ENCODE assay signal across 9 cellular contexts in the genomic region with DNA sequence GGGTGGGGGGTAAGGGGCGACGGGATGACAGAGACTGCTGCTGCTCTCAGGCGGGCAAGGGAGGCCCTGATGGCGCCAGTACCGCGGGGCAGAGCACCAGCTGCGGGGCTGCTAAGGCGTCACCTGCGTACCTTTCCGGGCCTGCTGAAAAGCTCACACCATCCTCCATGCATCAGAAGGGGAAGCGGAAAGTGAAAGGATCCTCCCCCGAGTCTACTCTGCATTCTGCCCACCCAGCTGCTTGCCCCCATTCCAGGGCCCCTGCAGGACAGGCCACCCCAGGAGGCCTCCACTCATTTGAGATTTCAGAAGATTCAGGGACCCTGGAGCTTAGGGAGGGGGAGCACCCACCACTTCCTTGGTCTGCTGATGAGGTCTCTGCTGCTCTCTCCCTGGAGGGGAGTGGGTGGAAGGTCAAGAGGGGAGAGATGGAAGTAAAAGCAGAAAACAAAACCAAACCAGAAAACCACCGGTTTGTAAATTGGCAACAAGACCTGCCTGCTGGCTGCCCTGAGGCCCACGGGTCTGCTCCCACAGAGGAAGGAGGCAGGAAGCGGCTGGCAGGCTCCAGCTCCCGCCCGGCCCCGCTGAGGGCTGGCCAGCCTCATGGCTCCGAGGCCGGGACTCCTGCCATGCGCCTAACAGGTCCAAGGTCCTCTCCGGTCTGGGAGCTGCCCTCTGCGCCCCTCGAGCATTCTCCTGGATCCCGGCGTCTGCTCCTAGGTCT. TPM values are rescaled to one million over a fixed set of nuclear protein-coding genes. Genes with fewer than 3 reads are reported as not detected.
DNase-seq lines count a peak whose midpoint lies in the region; ATAC-seq and TF ChIP-seq lines count a peak whose summit lies in the region.
"Had no signal": no experiment of that assay in that cellular context is flagged by ENCODE, and none has a peak within 500 bp of the region (broad histone marks: within the 10 kb centered on the region; RNA-seq: fewer than 3 reads in every experiment).

No MANE protein-coding gene starts in this region.

- no peaks in the 10 kb centered on the region for H3K9me2 ChIP-seq in SK-N-SH

- no peaks in the 10 kb centered on the region for H3K27me3 ChIP-seq in SK-N-SH (ENCODE audit: insufficient read depth)

- no peak for TF ChIP-seq EP300 in SK-N-SH (IDR thresholded peaks at IDR 0.05; ENCODE audit: borderline replicate concordance in 1 of 2, low read depth in 1 of 2, low read length in 1 of 2)

- no peak overlapping the region for H3K4me3 ChIP-seq in SK-N-SH (ENCODE audit: low read depth in 2 of 2, low read length in 1 of 2)
- H3K4me3 ChIP-seq: skin epidermis had no signal

- no peaks in the 10 kb centered on the region for H3K9me3 ChIP-seq in SK-N-SH

- H3K36me3 ChIP-seq in SK-N-SH (replicated peaks in 1 of 2; ENCODE audit: control insufficient read depth in 1 of 2, insufficient read depth in 2 of 2, low read length in 1 of 2): peaks cover 5 to 34% of the 10 kb centered on the region in 2 experiments

- no peak overlapping the region; a peak in 1 of 4 replicates for H3K27ac ChIP-seq in SK-N-SH (ENCODE audit: low read depth in 2 of 2, low read length in 1 of 2)
- no peak overlapping the region for H3K27ac ChIP-seq in substantia nigra (ENCODE audit: low read depth, low read length, poor library complexity, severe bottlenecking)

- TF ChIP-seq CTCF in SK-N-SH (IDR thresholded peaks at IDR 0.05): no peak

- no peak overlapping the region for H2AFZ ChIP-seq in SK-N-SH (ENCODE audit: low read depth)

- POLR2A ChIA-PET in SK-N-SH (lab: Yijun Ruan, JAX): interaction anchor here (0.8 kb wide), 1 partner anchor 48 kb away, joined by 3 read pairs; the partner anchor contains the start of gene UCK1

- no peak for TF ChIP-seq RAD21 in SK-N-SH (IDR thresholded peaks at IDR 0.05; ENCODE audit: low read length)

- no peak overlapping the region for H3K9ac ChIP-seq in SK-N-SH

- CTCF ChIA-PET in SK-N-SH (lab: Yijun Ruan, JAX): interaction anchor here (1.2 to 1.8 kb wide), 3 partner anchors 13 to 212 kb away, joined by 4 to 9 read pairs (median 4); no protein-coding TSS in a partner anchor

- peaks cover 0 to 4% of the 10 kb centered on the region in 2 experiments; a peak in 1 of 4 replicates for H3K4me1 ChIP-seq in SK-N-SH (ENCODE audit: control insufficient read depth in 1 of 2, insufficient read depth in 2 of 2, low read depth in 1 of 2, low read length in 1 of 2)

- 94% methylated on average over 15 of the region's 26 CpGs for WGBS in SK-N-SH (ENCODE audit: low lambda C conversion rate)

- no peaks in the 10 kb centered on the region for H4K20me1 ChIP-seq in SK-N-SH (ENCODE audit: insufficient read depth)

- H3K4me2 ChIP-seq in SK-N-SH: no peak overlapping the region

- H3K79me2 ChIP-seq in SK-N-SH (ENCODE audit: insufficient read depth): no peaks in the 10 kb centered on the region

- no peak for ATAC-seq in SK-N-SH treated with all-trans-retinoic acid at 6 μM for 48 hours
- ATAC-seq in HG03045 (IDR thresholded peaks at IDR 0.05; ENCODE audit: unreplicated experiment): no peak

- DNase-seq in SK-N-SH (peak; percentile 56), globus pallidus (ENCODE audit: low spot score) (peak; percentile 40), substantia nigra (lab: John Stamatoyannopoulos, UW) (peak in 26 of 49 donors; percentile 8 to 69 (median 32)), DMS 273 (lab: John Stamatoyannopoulos, UW; ENCODE audit: unreplicated experiment) (no peak), NOMO-1 treated with dmso at 0.1 percent for 144 hours (lab: John Stamatoyannopoulos, UW; ENCODE audit: unreplicated experiment) (no peak)
- DNase-seq in activated CD4-positive, alpha-beta T cell treated with anti-CD3 and anti-CD28 coated beads for 48 hours: peak; percentile 55

- no peaks in the 10 kb centered on the region for H3F3A ChIP-seq in SK-N-SH (replicated peaks; ENCODE audit: insufficient read depth)

TF ChIP-seq in SK-N-SH, 30 proteins besides CTCF, POLR2A, EP300 and RAD21 (continues in another document):
- TF ChIP-seq MEF2A (IDR thresholded peaks at IDR 0.05; ENCODE audit: borderline replicate concordance, low read depth) (no peak), MXI1 (IDR thresholded peaks at IDR 0.05; ENCODE audit: low read depth, low read length) (no peak), NRF1 (IDR thresholded peaks at IDR 0.05; ENCODE audit: low read depth, low read length) (no peak), CHD2 (IDR thresholded peaks at IDR 0.05; ENCODE audit: low read length, partially characterized antibody) (no peak), FOXM1 (IDR thresholded peaks at IDR 0.05; ENCODE audit: low read depth) (no peak), EZH2phosphoT487 (IDR thresholded peaks at IDR 0.05; ENCODE audit: borderline replicate concordance, low read depth) (no peak), RXRA (IDR thresholded peaks at IDR 0.05; ENCODE audit: borderline replicate concordance, low read depth) (no peak), PBX3 (IDR thresholded peaks at IDR 0.05) (no peak), NFIC (IDR thresholded peaks at IDR 0.05; ENCODE audit: borderline replicate concordance) (no peak), TCF12 (IDR thresholded peaks at IDR 0.05) (no peak), SIN3A (IDR thresholded peaks at IDR 0.05; ENCODE audit: borderline replicate concordance, low read depth, low read length) (no peak), FOXJ3 (CRISPR knock-in tag; IDR thresholded peaks at IDR 0.05) (no peak), MAX (IDR thresholded peaks at IDR 0.05; ENCODE audit: low read depth) (no peak), ELF1 (IDR thresholded peaks at IDR 0.05) (no peak), TEAD4 (IDR thresholded peaks at IDR 0.05; ENCODE audit: borderline replicate concordance, insufficient read depth) (no peak)

TF ChIP-seq in SK-N-SH treated with all-trans-retinoic acid at 6 μM for 48 hours, 23 proteins besides CTCF, POLR2A, EP300 and RAD21 (continues in another document):
- TF ChIP-seq TOX (CRISPR knock-in tag; IDR thresholded peaks at IDR 0.05; ENCODE audit: borderline replicate concordance): no peak
- no peak for TF ChIP-seq SNAI2 (CRISPR knock-in tag; IDR thresholded peaks at IDR 0.05)
- no peak for TF ChIP-seq ZNF565 (CRISPR knock-in tag; conservative IDR thresholded peaks at IDR 0.05; ENCODE audit: low read depth)
- TF ChIP-seq ZC3H10 (CRISPR knock-in tag; IDR thresholded peaks at IDR 0.05): no peak
- TF ChIP-seq ARNTL (CRISPR knock-in tag; IDR thresholded peaks at IDR 0.05; ENCODE audit: borderline replicate concordance, low read depth): no peak
- no peak for TF ChIP-seq BACH2 (CRISPR knock-in tag; IDR thresholded peaks at IDR 0.05; ENCODE audit: borderline replicate concordance)
- TF ChIP-seq ZFP3 (CRISPR knock-in tag; IDR thresholded peaks at IDR 0.05): no peak
- no peak for TF ChIP-seq OSR1 (CRISPR knock-in tag; IDR thresholded peaks at IDR 0.05)
- TF ChIP-seq CREB5 (CRISPR knock-in tag; IDR thresholded peaks at IDR 0.05; ENCODE audit: low read depth): no peak
- no peak for TF ChIP-seq PATZ1 (CRISPR knock-in tag; IDR thresholded peaks at IDR 0.05; ENCODE audit: borderline replicate concordance)
- TF ChIP-seq, protein P1, sequence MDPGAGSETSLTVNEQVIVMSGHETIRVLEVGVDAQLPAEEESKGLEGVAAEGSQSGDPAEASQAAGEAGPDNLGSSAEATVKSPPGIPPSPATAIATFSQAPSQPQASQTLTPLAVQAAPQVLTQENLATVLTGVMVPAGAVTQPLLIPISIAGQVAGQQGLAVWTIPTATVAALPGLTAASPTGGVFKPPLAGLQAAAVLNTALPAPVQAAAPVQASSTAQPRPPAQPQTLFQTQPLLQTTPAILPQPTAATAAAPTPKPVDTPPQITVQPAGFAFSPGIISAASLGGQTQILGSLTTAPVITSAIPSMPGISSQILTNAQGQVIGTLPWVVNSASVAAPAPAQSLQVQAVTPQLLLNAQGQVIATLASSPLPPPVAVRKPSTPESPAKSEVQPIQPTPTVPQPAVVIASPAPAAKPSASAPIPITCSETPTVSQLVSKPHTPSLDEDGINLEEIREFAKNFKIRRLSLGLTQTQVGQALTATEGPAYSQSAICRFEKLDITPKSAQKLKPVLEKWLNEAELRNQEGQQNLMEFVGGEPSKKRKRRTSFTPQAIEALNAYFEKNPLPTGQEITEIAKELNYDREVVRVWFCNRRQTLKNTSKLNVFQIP (CRISPR knock-in tag; IDR thresholded peaks at IDR 0.05; ENCODE audit: borderline replicate concordance, low read depth): no peak
- TF ChIP-seq ISL1 (CRISPR knock-in tag; IDR thresholded peaks at IDR 0.05): no peak
- no peak for TF ChIP-seq CSDC2 (CRISPR knock-in tag; IDR thresholded peaks at IDR 0.05)
- no peak for TF ChIP-seq ZFP30 (CRISPR knock-in tag; IDR thresholded peaks at IDR 0.05)

RNA-seq across cellular contexts. Expression of gene PRRT1B, which starts 33.6 kb away (rescaled TPM):
- polyA plus RNA-seq in SK-N-SH (2012; rRNA removed): not detected in 2 replicates
- not detected in 2 replicates for polyA plus RNA-seq in SK-N-SH (2012; cell fraction: cytosol; rRNA removed)
- polyA plus RNA-seq in SK-N-SH (2012; cell fraction: nucleus; rRNA removed): not detected in 2 replicates

RNA-seq across cellular contexts. Expression of gene UCK1, which starts 47.9 kb away (rescaled TPM):
- polyA plus RNA-seq in SK-N-SH (2012; rRNA removed): 30.9 and 32.9 TPM in 2 replicates
- 22.3 and 28.0 TPM in 2 replicates for polyA plus RNA-seq in SK-N-SH (2012; cell fraction: cytosol; rRNA removed)
- 52.0 TPM in 2 replicates for polyA plus RNA-seq in SK-N-SH (2012; cell fraction: nucleus; rRNA removed)

Comparison
In these comparisons a context has a peak if more than half of its experiments do, and no peak if none do; other contexts are left out.
1. DNase-seq: peak in SK-N-SH (single experiment), activated CD4-positive, alpha-beta T cell treated with anti-CD3 and anti-CD28 coated beads for 48 hours (single experiment), globus pallidus (single experiment) and substantia nigra (26 of 49); none in DMS 273 (single experiment) and NOMO-1 treated with dmso at 0.1 percent for 144 hours (single experiment).